ENCODE assay signal across 3 cellular contexts in the genomic region with DNA sequence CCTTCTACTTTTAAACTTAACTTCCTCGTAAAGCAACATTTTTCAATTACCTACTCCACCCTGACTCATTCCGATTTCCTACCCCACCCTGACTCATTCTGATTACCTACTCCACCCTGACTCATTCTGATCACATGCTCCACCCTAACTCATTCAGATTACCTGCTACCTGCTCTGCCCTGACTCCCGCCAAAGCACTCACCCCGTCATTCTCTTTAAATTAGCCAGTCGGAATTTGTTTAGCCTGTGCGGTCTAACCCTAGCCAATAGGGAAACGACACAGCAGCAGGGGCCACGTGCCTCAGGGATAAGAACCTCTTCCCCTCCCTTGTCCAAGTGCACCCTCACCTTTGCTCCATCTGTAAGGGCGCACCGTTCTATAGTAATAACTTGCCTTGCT. TPM values are rescaled to one million over a fixed set of nuclear protein-coding genes. Genes with fewer than 3 reads are reported as not detected.
"Had no signal": no experiment of that assay in that cellular context is flagged by ENCODE, and none has a peak within 500 bp of the region (broad histone marks: within the 10 kb centered on the region; RNA-seq: fewer than 3 reads in every experiment).

No MANE protein-coding gene starts in this region.

RNA-seq across cellular contexts. Expression of a gene that starts 46.3 kb away (rescaled TPM):
- total RNA-seq: activated CD8-positive, alpha-beta memory T cell treated with anti-CD3 and anti-CD28 coated beads for 36 hours; natural killer cell treated with Interleukin-12 subunit alpha and Interleukin-12 subunit beta and Interleukin-15 and Interleukin-18, amount 100 ng/mL, for 72 hours; T-helper 2 cell treated with Interferon-gamma antibody and Interleukin-4, amounts not matched to agents 100 ng/mL and 5 ng/mL, for 36 hours had no signal
